8 cellular contexts compared by ENCODE assay signal in genomic region chr13:109785141-109785891, GRCh38. TPM values are rescaled to one million over a fixed set of nuclear protein-coding genes. Genes with fewer than 3 reads are reported as not detected.
DNase-seq lines count a peak whose midpoint lies in the region; ATAC-seq and TF ChIP-seq lines count a peak whose summit lies in the region.

No MANE protein-coding gene starts in this region.

- peak overlapping the region; percentile 57 for H3K4me3 ChIP-seq in epithelial cell of esophagus (ENCODE audit: low read length)
- H3K4me3 ChIP-seq in upper lobe of right lung = peak overlapping the region; percentile 69

- peaks cover 8% of the 10 kb centered on the region for H3K36me3 Mint-ChIP-seq in activated CD4-positive, alpha-beta memory T cell treated with anti-CD3 and anti-CD28 coated beads for 36 hours
- no peaks in the 10 kb centered on the region for H3K36me3 Mint-ChIP-seq in naive B cell

- no peak for TF ChIP-seq CTCF in epithelial cell of esophagus (IDR thresholded peaks at IDR 0.05; ENCODE audit: insufficient read depth, low read depth, low read length, missing control alignments)
- TF ChIP-seq CTCF in upper lobe of right lung (IDR thresholded peaks at IDR 0.05) = no peak

- POLR2A ChIA-PET in activated CD4-positive, alpha-beta memory T cell treated with anti-CD3 and anti-CD28 coated beads for 36 hours (lab: Charles Lee) = interaction anchor here (1.1 kb wide), 1 partner anchor 175 kb away, joined by 4 read pairs; no protein-coding TSS in a partner anchor

- H3K27ac ChIP-seq in upper lobe of right lung = peak overlapping the region; percentile 82

- no peaks in the 10 kb centered on the region for H3K9me3 Mint-ChIP-seq in activated CD4-positive, alpha-beta memory T cell treated with anti-CD3 and anti-CD28 coated beads for 36 hours
- no peaks in the 10 kb centered on the region for H3K9me3 Mint-ChIP-seq in naive B cell

- peaks cover 2% of the 10 kb centered on the region for H3K27me3 Mint-ChIP-seq in activated CD4-positive, alpha-beta memory T cell treated with anti-CD3 and anti-CD28 coated beads for 36 hours
- no peaks in the 10 kb centered on the region for H3K27me3 Mint-ChIP-seq in naive B cell

- peaks cover 24% of the 10 kb centered on the region for H3K4me1 Mint-ChIP-seq in activated CD4-positive, alpha-beta memory T cell treated with anti-CD3 and anti-CD28 coated beads for 36 hours (ENCODE audit: low read depth)
- H3K4me1 Mint-ChIP-seq in naive B cell = peaks cover 8 to 14% (median 13%) of the 10 kb centered on the region in 3 donors

- peaks cover 21% of the 10 kb centered on the region for H3K4me1 ChIP-seq in upper lobe of right lung

- ATAC-seq in GM18505 (IDR thresholded peaks at IDR 0.05; ENCODE audit: unreplicated experiment) (peak; percentile 2), naive B cell (ENCODE audit: low read depth in 2 of 2) (peak; percentile 2 to 8), upper lobe of right lung (peak; percentile 0)

- H3K27me3 ChIP-seq in upper lobe of right lung = no peaks in the 10 kb centered on the region

- H3K27ac Mint-ChIP-seq in activated CD4-positive, alpha-beta memory T cell treated with anti-CD3 and anti-CD28 coated beads for 36 hours = no peak overlapping the region
- peak overlapping the region; percentile 44 to 89 (median 76) for H3K27ac Mint-ChIP-seq in naive B cell

- DNase-seq in NCI-H146 treated with DMSO at 0.1 percent for 48 hours (lab: John Stamatoyannopoulos, UW; ENCODE audit: unreplicated experiment) (peak; percentile 53), epithelial cell of esophagus (ENCODE audit: low read depth) (peak; percentile 75), naive B cell (peak; percentile 50), upper lobe of right lung (peak; percentile 85), NCI-H128 (lab: John Stamatoyannopoulos, UW; ENCODE audit: unreplicated experiment) (no peak), NCI-H446 treated with DMSO at 0.1 percent for 48 hours (lab: John Stamatoyannopoulos, UW) (no peak)
- DNase-seq in activated CD4-positive, alpha-beta memory T cell treated with anti-CD3 and anti-CD28 coated beads for 36 hours = peak; percentile 58

- intact Hi-C loops in activated CD4-positive, alpha-beta memory T cell treated with anti-CD3 and anti-CD28 coated beads for 36 hours (cut with micrococcal nuclease) = loop anchor here (5.0 kb wide), 6 partner anchors 213 to 1568 kb away; partner anchors contain the start of genes ABHD13, LIG4 and NAXD
- intact Hi-C loops in upper lobe of right lung (cut with DNase I) = no loop called here

- no peak for TF ChIP-seq POLR2A in GM18505 (IDR thresholded peaks at IDR 0.05; ENCODE audit: borderline replicate concordance, extremely low read depth, insufficient read depth, insufficient read length)

- peaks cover 30% of the 10 kb centered on the region for H3K36me3 ChIP-seq in upper lobe of right lung

- no peaks in the 10 kb centered on the region for H3K9me3 ChIP-seq in upper lobe of right lung

- CTCF ChIA-PET in activated CD4-positive, alpha-beta memory T cell treated with anti-CD3 and anti-CD28 coated beads for 36 hours (lab: Charles Lee) = interaction anchor here (0.6 to 1.3 kb wide), 10 partner anchors 9 to 824 kb away, joined by 3 to 6 read pairs (median 4); no protein-coding TSS in a partner anchor

- peak overlapping the region; percentile 55 for H3K4me3 Mint-ChIP-seq in activated CD4-positive, alpha-beta memory T cell treated with anti-CD3 and anti-CD28 coated beads for 36 hours
- peak overlapping the region; percentile 67 to 88 (median 80) for H3K4me3 Mint-ChIP-seq in naive B cell

RNA-seq across cellular contexts. Expression of gene IRS2, which starts 1.1 kb away (rescaled TPM):
- 1 to 10 TPM; 2.3 to 2.5 TPM for total RNA-seq in activated CD4-positive, alpha-beta memory T cell treated with anti-CD3 and anti-CD28 coated beads for 36 hours
- 1 to 10 TPM; 1.5 to 6.8 (median 4.0) TPM for polyA plus RNA-seq in naive B cell (ENCODE audit: low read depth in 6 of 6)
- total RNA-seq in upper lobe of right lung = 43.8 TPM

Comparison
In these comparisons a context has a peak if more than half of its experiments do, and no peak if none do; other contexts are left out.
1. DNase-seq: peak in NCI-H146 treated with DMSO at 0.1 percent for 48 hours (single experiment), activated CD4-positive, alpha-beta memory T cell treated with anti-CD3 and anti-CD28 coated beads for 36 hours (single experiment), epithelial cell of esophagus (single experiment), naive B cell (single experiment) and upper lobe of right lung (single experiment); none in NCI-H128 (single experiment) and NCI-H446 treated with DMSO at 0.1 percent for 48 hours (single experiment).
2. RNA of gene IRS2, which starts 1.1 kb away (total RNA-seq): 43.8 TPM in upper lobe of right lung (single experiment); 2.3 to 2.5 TPM in activated CD4-positive, alpha-beta memory T cell treated with anti-CD3 and anti-CD28 coated beads for 36 hours; every median in the first group is over 10 times any median in the second.
3. Peak in every context shown above with its lines, with median percentiles within 50 percentile points of each other: ATAC-seq.